ENCODE assay signal across 1 cellular context in genomic region chr10:80582561-80582960, GRCh38.
TF ChIP-seq lines count a peak whose summit lies in the region.

No MANE protein-coding gene starts in this region.

TF ChIP-seq in GM23338, 12 proteins besides CTCF, POLR2A, EP300 and RAD21 (continued from another document):
- no peak for TF ChIP-seq ZNF462 (CRISPR knock-in tag; IDR thresholded peaks at IDR 0.05)
- no peak for TF ChIP-seq JUNB (IDR thresholded peaks at IDR 0.05; ENCODE audit: unreplicated experiment)
- TF ChIP-seq ETS1 (IDR thresholded peaks at IDR 0.05) = no peak
- no peak for TF ChIP-seq STAT1 (IDR thresholded peaks at IDR 0.05; ENCODE audit: unreplicated experiment)
- TF ChIP-seq NANOG (IDR thresholded peaks at IDR 0.05; ENCODE audit: borderline replicate concordance) = no peak
